ENCODE assay signal across 1 cellular context in the genomic region with DNA sequence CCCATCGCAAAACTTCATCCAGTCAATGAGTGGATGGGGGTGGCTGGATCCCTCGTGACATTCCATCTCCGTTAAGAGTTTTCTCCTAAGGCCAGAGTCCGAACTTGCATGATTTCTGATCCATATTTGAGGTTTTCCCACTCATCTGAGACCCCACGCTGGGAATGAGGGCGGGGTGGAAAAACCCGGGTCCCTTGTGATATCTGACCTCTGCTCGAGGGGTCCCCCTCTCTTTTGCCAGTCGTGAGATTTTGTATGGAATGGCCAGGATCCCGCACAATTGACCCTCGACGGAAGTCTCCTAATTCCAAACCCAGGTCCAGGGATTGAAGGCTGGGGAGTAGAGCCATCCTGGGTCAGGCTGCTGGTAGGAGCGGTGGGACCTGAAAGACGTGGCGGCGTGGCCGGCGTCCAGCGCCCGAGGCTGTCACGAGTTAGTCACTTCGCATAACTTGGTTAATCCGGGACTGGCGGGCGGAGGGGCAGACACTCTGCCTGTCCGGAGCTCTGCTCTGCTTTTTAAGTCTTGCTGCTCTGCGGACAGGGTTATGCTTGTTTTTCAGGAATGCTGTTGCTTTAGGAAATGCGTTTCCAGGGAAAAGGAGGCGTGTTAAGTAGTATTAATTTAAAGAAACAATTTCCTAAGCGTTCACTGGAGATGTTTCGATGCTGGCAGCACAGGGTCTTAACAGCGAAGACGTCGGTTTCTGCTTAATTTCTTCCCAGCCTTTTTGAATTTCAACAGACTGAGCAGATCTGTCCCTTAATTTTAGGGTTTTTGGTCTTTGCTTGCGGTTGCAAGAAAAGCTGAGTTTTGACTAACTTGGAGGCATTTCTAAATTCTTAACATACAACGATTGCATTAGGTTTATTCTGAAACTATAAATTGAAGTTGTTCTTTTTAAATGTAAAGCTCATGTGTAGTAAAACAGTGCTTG.
TF ChIP-seq lines count a peak whose summit lies in the region.

No MANE protein-coding gene starts in this region.

TF ChIP-seq in HepG2, 621 proteins besides CTCF, POLR2A, EP300 and RAD21 (continued from another document and continues in another):
- no peak for TF ChIP-seq ZNF33A (CRISPR knock-in tag; IDR thresholded peaks at IDR 0.05; ENCODE audit: borderline replicate concordance)
- no peak for TF ChIP-seq CENPX (CRISPR knock-in tag; IDR thresholded peaks at IDR 0.05)
- no peak for TF ChIP-seq SRSF9 (IDR thresholded peaks at IDR 0.05; ENCODE audit: borderline replicate concordance, insufficient read depth, low read depth, low read length, poor library complexity, severe bottlenecking)
- TF ChIP-seq, protein P1, sequence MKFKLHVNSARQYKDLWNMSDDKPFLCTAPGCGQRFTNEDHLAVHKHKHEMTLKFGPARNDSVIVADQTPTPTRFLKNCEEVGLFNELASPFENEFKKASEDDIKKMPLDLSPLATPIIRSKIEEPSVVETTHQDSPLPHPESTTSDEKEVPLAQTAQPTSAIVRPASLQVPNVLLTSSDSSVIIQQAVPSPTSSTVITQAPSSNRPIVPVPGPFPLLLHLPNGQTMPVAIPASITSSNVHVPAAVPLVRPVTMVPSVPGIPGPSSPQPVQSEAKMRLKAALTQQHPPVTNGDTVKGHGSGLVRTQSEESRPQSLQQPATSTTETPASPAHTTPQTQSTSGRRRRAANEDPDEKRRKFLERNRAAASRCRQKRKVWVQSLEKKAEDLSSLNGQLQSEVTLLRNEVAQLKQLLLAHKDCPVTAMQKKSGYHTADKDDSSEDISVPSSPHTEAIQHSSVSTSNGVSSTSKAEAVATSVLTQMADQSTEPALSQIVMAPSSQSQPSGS (CRISPR knock-in tag; IDR thresholded peaks at IDR 0.05): no peak
- TF ChIP-seq, protein P2, sequence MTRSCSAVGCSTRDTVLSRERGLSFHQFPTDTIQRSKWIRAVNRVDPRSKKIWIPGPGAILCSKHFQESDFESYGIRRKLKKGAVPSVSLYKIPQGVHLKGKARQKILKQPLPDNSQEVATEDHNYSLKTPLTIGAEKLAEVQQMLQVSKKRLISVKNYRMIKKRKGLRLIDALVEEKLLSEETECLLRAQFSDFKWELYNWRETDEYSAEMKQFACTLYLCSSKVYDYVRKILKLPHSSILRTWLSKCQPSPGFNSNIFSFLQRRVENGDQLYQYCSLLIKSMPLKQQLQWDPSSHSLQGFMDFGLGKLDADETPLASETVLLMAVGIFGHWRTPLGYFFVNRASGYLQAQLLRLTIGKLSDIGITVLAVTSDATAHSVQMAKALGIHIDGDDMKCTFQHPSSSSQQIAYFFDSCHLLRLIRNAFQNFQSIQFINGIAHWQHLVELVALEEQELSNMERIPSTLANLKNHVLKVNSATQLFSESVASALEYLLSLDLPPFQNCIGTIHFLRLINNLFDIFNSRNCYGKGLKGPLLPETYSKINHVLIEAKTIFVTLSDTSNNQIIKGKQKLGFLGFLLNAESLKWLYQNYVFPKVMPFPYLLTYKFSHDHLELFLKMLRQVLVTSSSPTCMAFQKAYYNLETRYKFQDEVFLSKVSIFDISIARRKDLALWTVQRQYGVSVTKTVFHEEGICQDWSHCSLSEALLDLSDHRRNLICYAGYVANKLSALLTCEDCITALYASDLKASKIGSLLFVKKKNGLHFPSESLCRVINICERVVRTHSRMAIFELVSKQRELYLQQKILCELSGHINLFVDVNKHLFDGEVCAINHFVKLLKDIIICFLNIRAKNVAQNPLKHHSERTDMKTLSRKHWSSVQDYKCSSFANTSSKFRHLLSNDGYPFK (CRISPR knock-in tag; IDR thresholded peaks at IDR 0.05; ENCODE audit: borderline replicate concordance): no peak
- TF ChIP-seq RXRB (CRISPR knock-in tag; IDR thresholded peaks at IDR 0.05; ENCODE audit: borderline replicate concordance): no peak
- TF ChIP-seq ZFP36 (IDR thresholded peaks at IDR 0.05; ENCODE audit: borderline replicate concordance, low read depth, low read length, partially characterized antibody): no peak
- TF ChIP-seq, protein P3, sequence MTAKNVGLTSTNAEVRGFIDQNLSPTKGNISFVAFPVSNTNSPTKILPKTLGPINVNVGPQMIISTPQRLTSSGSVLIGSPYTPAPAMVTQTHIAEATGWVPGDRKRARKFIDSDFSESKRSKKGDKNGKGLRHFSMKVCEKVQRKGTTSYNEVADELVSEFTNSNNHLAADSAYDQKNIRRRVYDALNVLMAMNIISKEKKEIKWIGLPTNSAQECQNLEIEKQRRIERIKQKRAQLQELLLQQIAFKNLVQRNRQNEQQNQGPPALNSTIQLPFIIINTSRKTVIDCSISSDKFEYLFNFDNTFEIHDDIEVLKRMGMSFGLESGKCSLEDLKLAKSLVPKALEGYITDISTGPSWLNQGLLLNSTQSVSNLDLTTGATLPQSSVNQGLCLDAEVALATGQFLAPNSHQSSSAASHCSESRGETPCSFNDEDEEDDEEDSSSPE (CRISPR knock-in tag; IDR thresholded peaks at IDR 0.05): no peak
- TF ChIP-seq, protein P4, sequence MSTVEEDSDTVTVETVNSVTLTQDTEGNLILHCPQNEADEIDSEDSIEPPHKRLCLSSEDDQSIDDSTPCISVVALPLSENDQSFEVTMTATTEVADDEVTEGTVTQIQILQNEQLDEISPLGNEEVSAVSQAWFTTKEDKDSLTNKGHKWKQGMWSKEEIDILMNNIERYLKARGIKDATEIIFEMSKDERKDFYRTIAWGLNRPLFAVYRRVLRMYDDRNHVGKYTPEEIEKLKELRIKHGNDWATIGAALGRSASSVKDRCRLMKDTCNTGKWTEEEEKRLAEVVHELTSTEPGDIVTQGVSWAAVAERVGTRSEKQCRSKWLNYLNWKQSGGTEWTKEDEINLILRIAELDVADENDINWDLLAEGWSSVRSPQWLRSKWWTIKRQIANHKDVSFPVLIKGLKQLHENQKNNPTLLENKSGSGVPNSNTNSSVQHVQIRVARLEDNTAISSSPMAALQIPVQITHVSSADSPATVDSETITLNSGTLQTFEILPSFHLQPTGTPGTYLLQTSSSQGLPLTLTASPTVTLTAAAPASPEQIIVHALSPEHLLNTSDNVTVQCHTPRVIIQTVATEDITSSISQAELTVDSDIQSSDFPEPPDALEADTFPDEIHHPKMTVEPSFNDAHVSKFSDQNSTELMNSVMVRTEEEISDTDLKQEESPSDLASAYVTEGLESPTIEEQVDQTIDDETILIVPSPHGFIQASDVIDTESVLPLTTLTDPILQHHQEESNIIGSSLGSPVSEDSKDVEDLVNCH (CRISPR knock-in tag; IDR thresholded peaks at IDR 0.05): no peak
- TF ChIP-seq ZSCAN31 (CRISPR knock-in tag; IDR thresholded peaks at IDR 0.05; ENCODE audit: low read depth): no peak
- TF ChIP-seq ZNF143 (CRISPR knock-in tag; IDR thresholded peaks at IDR 0.05): no peak
- TF ChIP-seq, protein P5, sequence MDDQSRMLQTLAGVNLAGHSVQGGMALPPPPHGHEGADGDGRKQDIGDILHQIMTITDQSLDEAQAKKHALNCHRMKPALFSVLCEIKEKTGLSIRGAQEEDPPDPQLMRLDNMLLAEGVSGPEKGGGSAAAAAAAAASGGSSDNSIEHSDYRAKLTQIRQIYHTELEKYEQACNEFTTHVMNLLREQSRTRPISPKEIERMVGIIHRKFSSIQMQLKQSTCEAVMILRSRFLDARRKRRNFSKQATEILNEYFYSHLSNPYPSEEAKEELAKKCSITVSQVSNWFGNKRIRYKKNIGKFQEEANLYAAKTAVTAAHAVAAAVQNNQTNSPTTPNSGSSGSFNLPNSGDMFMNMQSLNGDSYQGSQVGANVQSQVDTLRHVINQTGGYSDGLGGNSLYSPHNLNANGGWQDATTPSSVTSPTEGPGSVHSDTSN (CRISPR knock-in tag; IDR thresholded peaks at IDR 0.05; ENCODE audit: borderline replicate concordance): no peak
- TF ChIP-seq HDAC2 (CRISPR knock-in tag; IDR thresholded peaks at IDR 0.05): no peak
- TF ChIP-seq ZNF235 (CRISPR knock-in tag; IDR thresholded peaks at IDR 0.05; ENCODE audit: borderline replicate concordance): no peak; the same call in 1 of the 2 replicates
- no peak for TF ChIP-seq ZNF546 (CRISPR knock-in tag; conservative IDR thresholded peaks at IDR 0.05)
- TF ChIP-seq MAZ (IDR thresholded peaks at IDR 0.05; ENCODE audit: borderline replicate concordance, low read depth, low read length): 0 out of 2 replicates have a peak, but pooled peaks have one; percentile 23
- no peak for TF ChIP-seq MAZ (CRISPR knock-in tag; IDR thresholded peaks at IDR 0.05; ENCODE audit: low read depth)
- TF ChIP-seq ZNF44 (CRISPR knock-in tag; IDR thresholded peaks at IDR 0.05): no peak
- TF ChIP-seq ZNF350 (CRISPR knock-in tag; IDR thresholded peaks at IDR 0.05; ENCODE audit: borderline replicate concordance, low read depth): no peak; the same call in 1 of the 2 replicates
- TF ChIP-seq SIX1 (CRISPR knock-in tag; IDR thresholded peaks at IDR 0.05; ENCODE audit: borderline replicate concordance): no peak
- TF ChIP-seq DR1 (CRISPR knock-in tag; IDR thresholded peaks at IDR 0.05): no peak
- TF ChIP-seq SKI (IDR thresholded peaks at IDR 0.05; ENCODE audit: partially characterized antibody): no peak
- TF ChIP-seq, protein P6, sequence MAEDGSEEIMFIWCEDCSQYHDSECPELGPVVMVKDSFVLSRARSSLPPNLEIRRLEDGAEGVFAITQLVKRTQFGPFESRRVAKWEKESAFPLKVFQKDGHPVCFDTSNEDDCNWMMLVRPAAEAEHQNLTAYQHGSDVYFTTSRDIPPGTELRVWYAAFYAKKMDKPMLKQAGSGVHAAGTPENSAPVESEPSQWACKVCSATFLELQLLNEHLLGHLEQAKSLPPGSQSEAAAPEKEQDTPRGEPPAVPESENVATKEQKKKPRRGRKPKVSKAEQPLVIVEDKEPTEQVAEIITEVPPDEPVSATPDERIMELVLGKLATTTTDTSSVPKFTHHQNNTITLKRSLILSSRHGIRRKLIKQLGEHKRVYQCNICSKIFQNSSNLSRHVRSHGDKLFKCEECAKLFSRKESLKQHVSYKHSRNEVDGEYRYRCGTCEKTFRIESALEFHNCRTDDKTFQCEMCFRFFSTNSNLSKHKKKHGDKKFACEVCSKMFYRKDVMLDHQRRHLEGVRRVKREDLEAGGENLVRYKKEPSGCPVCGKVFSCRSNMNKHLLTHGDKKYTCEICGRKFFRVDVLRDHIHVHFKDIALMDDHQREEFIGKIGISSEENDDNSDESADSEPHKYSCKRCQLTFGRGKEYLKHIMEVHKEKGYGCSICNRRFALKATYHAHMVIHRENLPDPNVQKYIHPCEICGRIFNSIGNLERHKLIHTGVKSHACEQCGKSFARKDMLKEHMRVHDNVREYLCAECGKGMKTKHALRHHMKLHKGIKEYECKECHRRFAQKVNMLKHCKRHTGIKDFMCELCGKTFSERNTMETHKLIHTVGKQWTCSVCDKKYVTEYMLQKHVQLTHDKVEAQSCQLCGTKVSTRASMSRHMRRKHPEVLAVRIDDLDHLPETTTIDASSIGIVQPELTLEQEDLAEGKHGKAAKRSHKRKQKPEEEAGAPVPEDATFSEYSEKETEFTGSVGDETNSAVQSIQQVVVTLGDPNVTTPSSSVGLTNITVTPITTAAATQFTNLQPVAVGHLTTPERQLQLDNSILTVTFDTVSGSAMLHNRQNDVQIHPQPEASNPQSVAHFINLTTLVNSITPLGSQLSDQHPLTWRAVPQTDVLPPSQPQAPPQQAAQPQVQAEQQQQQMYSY (CRISPR knock-in tag; IDR thresholded peaks at IDR 0.05): peak; percentile 85
- no peak for TF ChIP-seq ZNF766 (CRISPR knock-in tag; IDR thresholded peaks at IDR 0.05; ENCODE audit: borderline replicate concordance)
- TF ChIP-seq SP1 (IDR thresholded peaks at IDR 0.05): no peak
- TF ChIP-seq SP1 (CRISPR knock-in tag; IDR thresholded peaks at IDR 0.05): no peak
- no peak for TF ChIP-seq AHR (CRISPR knock-in tag; IDR thresholded peaks at IDR 0.05)
- TF ChIP-seq, protein P7, sequence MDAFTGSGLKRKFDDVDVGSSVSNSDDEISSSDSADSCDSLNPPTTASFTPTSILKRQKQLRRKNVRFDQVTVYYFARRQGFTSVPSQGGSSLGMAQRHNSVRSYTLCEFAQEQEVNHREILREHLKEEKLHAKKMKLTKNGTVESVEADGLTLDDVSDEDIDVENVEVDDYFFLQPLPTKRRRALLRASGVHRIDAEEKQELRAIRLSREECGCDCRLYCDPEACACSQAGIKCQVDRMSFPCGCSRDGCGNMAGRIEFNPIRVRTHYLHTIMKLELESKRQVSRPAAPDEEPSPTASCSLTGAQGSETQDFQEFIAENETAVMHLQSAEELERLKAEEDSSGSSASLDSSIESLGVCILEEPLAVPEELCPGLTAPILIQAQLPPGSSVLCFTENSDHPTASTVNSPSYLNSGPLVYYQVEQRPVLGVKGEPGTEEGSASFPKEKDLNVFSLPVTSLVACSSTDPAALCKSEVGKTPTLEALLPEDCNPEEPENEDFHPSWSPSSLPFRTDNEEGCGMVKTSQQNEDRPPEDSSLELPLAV (CRISPR knock-in tag; conservative IDR thresholded peaks at IDR 0.05; ENCODE audit: low read depth): no peak
- TF ChIP-seq, protein P8, sequence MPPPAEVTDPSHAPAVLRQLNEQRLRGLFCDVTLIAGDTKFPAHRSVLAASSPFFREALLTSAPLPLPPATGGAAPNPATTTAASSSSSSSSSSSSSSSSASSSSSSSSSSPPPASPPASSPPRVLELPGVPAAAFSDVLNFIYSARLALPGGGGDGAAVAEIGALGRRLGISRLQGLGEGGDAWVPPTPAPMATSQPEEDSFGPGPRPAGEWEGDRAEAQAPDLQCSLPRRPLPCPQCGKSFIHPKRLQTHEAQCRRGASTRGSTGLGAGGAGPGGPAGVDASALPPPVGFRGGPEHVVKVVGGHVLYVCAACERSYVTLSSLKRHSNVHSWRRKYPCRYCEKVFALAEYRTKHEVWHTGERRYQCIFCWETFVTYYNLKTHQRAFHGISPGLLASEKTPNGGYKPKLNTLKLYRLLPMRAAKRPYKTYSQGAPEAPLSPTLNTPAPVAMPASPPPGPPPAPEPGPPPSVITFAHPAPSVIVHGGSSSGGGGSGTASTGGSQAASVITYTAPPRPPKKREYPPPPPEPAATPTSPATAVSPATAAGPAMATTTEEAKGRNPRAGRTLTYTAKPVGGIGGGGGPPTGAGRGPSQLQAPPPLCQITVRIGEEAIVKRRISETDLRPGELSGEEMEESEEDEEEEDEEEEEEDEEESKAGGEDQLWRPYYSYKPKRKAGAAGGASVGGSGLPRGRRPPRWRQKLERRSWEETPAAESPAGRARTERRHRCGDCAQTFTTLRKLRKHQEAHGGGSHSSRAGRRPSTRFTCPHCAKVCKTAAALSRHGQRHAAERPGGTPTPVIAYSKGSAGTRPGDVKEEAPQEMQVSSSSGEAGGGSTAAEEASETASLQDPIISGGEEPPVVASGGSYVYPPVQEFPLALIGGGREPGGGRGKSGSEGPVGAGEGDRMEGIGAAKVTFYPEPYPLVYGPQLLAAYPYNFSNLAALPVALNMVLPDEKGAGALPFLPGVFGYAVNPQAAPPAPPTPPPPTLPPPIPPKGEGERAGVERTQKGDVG (CRISPR knock-in tag; IDR thresholded peaks at IDR 0.05; ENCODE audit: borderline replicate concordance): no peak
- TF ChIP-seq, protein P9, sequence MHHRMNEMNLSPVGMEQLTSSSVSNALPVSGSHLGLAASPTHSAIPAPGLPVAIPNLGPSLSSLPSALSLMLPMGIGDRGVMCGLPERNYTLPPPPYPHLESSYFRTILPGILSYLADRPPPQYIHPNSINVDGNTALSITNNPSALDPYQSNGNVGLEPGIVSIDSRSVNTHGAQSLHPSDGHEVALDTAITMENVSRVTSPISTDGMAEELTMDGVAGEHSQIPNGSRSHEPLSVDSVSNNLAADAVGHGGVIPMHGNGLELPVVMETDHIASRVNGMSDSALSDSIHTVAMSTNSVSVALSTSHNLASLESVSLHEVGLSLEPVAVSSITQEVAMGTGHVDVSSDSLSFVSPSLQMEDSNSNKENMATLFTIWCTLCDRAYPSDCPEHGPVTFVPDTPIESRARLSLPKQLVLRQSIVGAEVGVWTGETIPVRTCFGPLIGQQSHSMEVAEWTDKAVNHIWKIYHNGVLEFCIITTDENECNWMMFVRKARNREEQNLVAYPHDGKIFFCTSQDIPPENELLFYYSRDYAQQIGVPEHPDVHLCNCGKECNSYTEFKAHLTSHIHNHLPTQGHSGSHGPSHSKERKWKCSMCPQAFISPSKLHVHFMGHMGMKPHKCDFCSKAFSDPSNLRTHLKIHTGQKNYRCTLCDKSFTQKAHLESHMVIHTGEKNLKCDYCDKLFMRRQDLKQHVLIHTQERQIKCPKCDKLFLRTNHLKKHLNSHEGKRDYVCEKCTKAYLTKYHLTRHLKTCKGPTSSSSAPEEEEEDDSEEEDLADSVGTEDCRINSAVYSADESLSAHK (CRISPR knock-in tag; IDR thresholded peaks at IDR 0.05; ENCODE audit: borderline replicate concordance): no peak
- TF ChIP-seq HHEX (CRISPR knock-in tag; IDR thresholded peaks at IDR 0.05): no peak
- no peak for TF ChIP-seq FOXK2 (IDR thresholded peaks at IDR 0.05)
